ENCODE assay signal across 8 cellular contexts in genomic region chr20:62066983-62067433, GRCh38. TPM values are rescaled to one million over a fixed set of nuclear protein-coding genes. Genes with fewer than 3 reads are reported as not detected.
DNase-seq lines count a peak whose midpoint lies in the region; ATAC-seq and TF ChIP-seq lines count a peak whose summit lies in the region.

No MANE protein-coding gene starts in this region.

- H3K9me3 Mint-ChIP-seq in osteocyte (ENCODE audit: unreplicated experiment), result no peaks in the 10 kb centered on the region

- peaks cover 7% of the 10 kb centered on the region for H3K27me3 Mint-ChIP-seq in osteocyte (ENCODE audit: unreplicated experiment)

- ATAC-seq in GM18502 (IDR thresholded peaks at IDR 0.05; ENCODE audit: poor library complexity, unreplicated experiment) (no peak), GM18873 (IDR thresholded peaks at IDR 0.05; ENCODE audit: low FRiP score, unreplicated experiment) (no peak)

- H3K27ac Mint-ChIP-seq in osteocyte (ENCODE audit: unreplicated experiment), result peak overlapping the region; percentile 94

- TF ChIP-seq CTCF in fibroblast of villous mesenchyme (IDR thresholded peaks at IDR 0.05; ENCODE audit: insufficient read depth, low read depth, low read length) (peak; percentile 2), osteocyte (IDR thresholded peaks at IDR 0.05) (no peak)

- peaks cover 32% of the 10 kb centered on the region for H3K4me1 Mint-ChIP-seq in osteocyte (ENCODE audit: unreplicated experiment)

- H3K4me3 ChIP-seq in fibroblast of villous mesenchyme (ENCODE audit: low read depth, low read length), result peak overlapping the region; percentile 64

- peak; percentile 26 for DNase-seq in stimulated activated CD4-positive, alpha-beta T cell treated with anti-CD3 and anti-CD28 coated beads, Interleukin-2, amount 100 ng/mL, for 24 hours
- no peak for DNase-seq in stimulated activated CD4-positive, alpha-beta T cell treated with anti-CD3 and anti-CD28 coated beads, Interleukin-4, amount 100 ng/mL, for 4 hours
- peak; percentile 5 for DNase-seq in activated CD4-positive, alpha-beta T cell treated with anti-CD3 and anti-CD28 coated beads, Interleukin-2, amount 50 U/mL, for 1 hour
- DNase-seq in fibroblast of villous mesenchyme (ENCODE audit: low read depth) (no peak), osteocyte (ENCODE audit: extremely low spot score, unreplicated experiment) (no peak), KG1 (lab: John Stamatoyannopoulos, UW) (no peak)

- H3K4me3 Mint-ChIP-seq in osteocyte (ENCODE audit: unreplicated experiment), result peak overlapping the region; percentile 83

- H3K36me3 Mint-ChIP-seq in osteocyte (ENCODE audit: unreplicated experiment), result no peaks in the 10 kb centered on the region

RNA-seq across cellular contexts. Expression of gene TAF4, which starts 1.3 kb away (rescaled TPM):
- total RNA-seq in fibroblast of villous mesenchyme (3.0 and 3.5 TPM in 2 replicates), osteocyte (17.3 and 22.8 TPM in 2 replicates)

RNA-seq across cellular contexts. Expression of gene LSM14B, which starts 55.3 kb away (rescaled TPM):
- total RNA-seq in fibroblast of villous mesenchyme (28.7 and 30.7 TPM in 2 replicates), osteocyte (67.8 and 68.7 TPM in 2 replicates)

Comparison
In these comparisons a context has a peak if more than half of its experiments do, and no peak if none do; other contexts are left out.
1. DNase-seq: peak in stimulated activated CD4-positive, alpha-beta T cell treated with anti-CD3 and anti-CD28 coated beads, Interleukin-2, amount 100 ng/mL, for 24 hours (2 of 2) and activated CD4-positive, alpha-beta T cell treated with anti-CD3 and anti-CD28 coated beads, Interleukin-2, amount 50 U/mL, for 1 hour (single experiment); none in stimulated activated CD4-positive, alpha-beta T cell treated with anti-CD3 and anti-CD28 coated beads, Interleukin-4, amount 100 ng/mL, for 4 hours (0 of 2), fibroblast of villous mesenchyme (single experiment), osteocyte (single experiment) and KG1 (single experiment).